ENCODE assay signal across 1 cellular context in genomic region chr11:44947114-44947513, GRCh38.
TF ChIP-seq lines count a peak whose summit lies in the region.

No MANE protein-coding gene starts in this region.

TF ChIP-seq in H1, 55 proteins besides CTCF, POLR2A, EP300 and RAD21:
- TF ChIP-seq CHD7 (IDR thresholded peaks at IDR 0.05; ENCODE audit: insufficient replicate concordance, low read length) (no peak), SAP30 (IDR thresholded peaks at IDR 0.05; ENCODE audit: insufficient read depth, insufficient replicate concordance, low read length) (no peak), CBX8 (IDR thresholded peaks at IDR 0.05; ENCODE audit: borderline replicate concordance, low read depth, low read length) (no peak), CHD1 (IDR thresholded peaks at IDR 0.05; ENCODE audit: low read depth, low read length) (no peak), CREB1 (IDR thresholded peaks at IDR 0.05) (no peak), CTBP2 (IDR thresholded peaks at IDR 0.05; ENCODE audit: borderline replicate concordance, insufficient read depth, insufficient read length, low read length) (no peak), KDM5A (IDR thresholded peaks at IDR 0.05; ENCODE audit: low read length) (no peak), JUND (IDR thresholded peaks at IDR 0.05; ENCODE audit: low read length) (no peak), ATF2 (IDR thresholded peaks at IDR 0.05; ENCODE audit: low read length) (no peak), EZH2 (IDR thresholded peaks at IDR 0.05; ENCODE audit: low read depth, low read length, severe bottlenecking) (no peak), BACH1 (IDR thresholded peaks at IDR 0.05; ENCODE audit: low read length) (no peak), TBP (IDR thresholded peaks at IDR 0.05; ENCODE audit: low read depth, low read length) (no peak), RBBP5 (IDR thresholded peaks at IDR 0.05; ENCODE audit: borderline replicate concordance, low read depth, low read length) (no peak), CHD2 (IDR thresholded peaks at IDR 0.05; ENCODE audit: low read length) (no peak)
